11 cellular contexts compared by ENCODE assay signal in genomic region chr2:240319855-240320560, GRCh38.
DNase-seq lines count a peak whose midpoint lies in the region; ATAC-seq lines count a peak whose summit lies in the region.
"Had no signal": no experiment of that assay in that cellular context is flagged by ENCODE, and none has a peak within 500 bp of the region (broad histone marks: within the 10 kb centered on the region; RNA-seq: fewer than 3 reads in every experiment).

No MANE protein-coding gene starts in this region.

- H3K27me3 ChIP-seq in SJSA1 (replicated peaks) = 0 out of 2 replicates have a peak, but pooled peaks cover 4% of the 10 kb centered on the region

- H3K4me1 ChIP-seq in SJSA1 (replicated peaks) = peaks cover 15% of the 10 kb centered on the region

- no peak overlapping the region for H3K4me3 ChIP-seq in SJSA1

- H3K27ac ChIP-seq in SJSA1 = no peak overlapping the region

- H3K9me3 ChIP-seq in SJSA1 (replicated peaks) = no peaks in the 10 kb centered on the region

- no peak for ATAC-seq in GM18858 (IDR thresholded peaks at IDR 0.05; ENCODE audit: unreplicated experiment)
- ATAC-seq: T-helper 17 cell had no signal

- DNase-seq in ELR (ENCODE audit: low read depth) = peak; percentile 94
- DNase-seq in SJSA1 (ENCODE audit: low read depth in 1 of 2, low spot score in 2 of 2) = peak; percentile 39 to 57
- peak; percentile 49 for DNase-seq in glomerular visceral epithelial cell (ENCODE audit: extremely low spot score)
- peak; percentile 84 for DNase-seq in pulmonary artery endothelial cell (ENCODE audit: low read depth, low spot score)
- no peak for DNase-seq in NCI-H2227 treated with DMSO at 0.1 percent for 48 hours (lab: John Stamatoyannopoulos, UW)
- DNase-seq in NCI-H82 treated with DMSO at 0.1 percent for 48 hours (lab: John Stamatoyannopoulos, UW; ENCODE audit: unreplicated experiment) = no peak
- DNase-seq in activated naive CD4-positive, alpha-beta T cell treated with anti-CD3 and anti-CD28 coated beads, Interleukin-2, amount 50 U/mL, for 16 hours = no peak
- DNase-seq: GOT3; stimulated activated CD4-positive, alpha-beta T cell treated with anti-CD3 and anti-CD28 coated beads, Interleukin-2, amount 100 ng/mL, for 48 hours; T-helper 17 cell had no signal

- H3K36me3 ChIP-seq in SJSA1 = no peaks in the 10 kb centered on the region

Comparison
In these comparisons a context has a peak if more than half of its experiments do, and no peak if none do; other contexts are left out.
1. DNase-seq: peak in ELR (single experiment), SJSA1 (2 of 2), glomerular visceral epithelial cell (single experiment) and pulmonary artery endothelial cell (single experiment); none in NCI-H2227 treated with DMSO at 0.1 percent for 48 hours (single experiment), NCI-H82 treated with DMSO at 0.1 percent for 48 hours (single experiment) and activated naive CD4-positive, alpha-beta T cell treated with anti-CD3 and anti-CD28 coated beads, Interleukin-2, amount 50 U/mL, for 16 hours (single experiment).